8 cellular contexts compared by ENCODE assay signal in genomic region chr6:13348320-13349113, GRCh38.
"Had no signal": no experiment of that assay in that cellular context is flagged by ENCODE, and none has a peak within 500 bp of the region (broad histone marks: within the 10 kb centered on the region; RNA-seq: fewer than 3 reads in every experiment).

No MANE protein-coding gene starts in this region.

- H3K27ac Mint-ChIP-seq: HFFc6 had no signal

- H3K36me3 ChIP-seq: HAP-1 had no signal

- H3K4me1 ChIP-seq: HAP-1 had no signal

- ATAC-seq: HCT116, HepG2 had no signal

- H3K4me3 ChIP-seq: GM23248, HAP-1 had no signal

- H3K9me3 ChIP-seq: HAP-1 had no signal

- FAIRE-seq: HepG2 had no signal

- H3K27ac ChIP-seq: GM23248, HL-60 had no signal

- DNase-seq: GM23248, GOT3, H7, HFFc6 had no signal

- H3K9ac ChIP-seq: GM23248 had no signal

- H2AFZ ChIP-seq: GM23248 had no signal

- H3K4me3 Mint-ChIP-seq: HFFc6 had no signal

- H3K9me3 Mint-ChIP-seq: HFFc6 had no signal
